ENCODE assay signal across 9 cellular contexts in the genomic region with DNA sequence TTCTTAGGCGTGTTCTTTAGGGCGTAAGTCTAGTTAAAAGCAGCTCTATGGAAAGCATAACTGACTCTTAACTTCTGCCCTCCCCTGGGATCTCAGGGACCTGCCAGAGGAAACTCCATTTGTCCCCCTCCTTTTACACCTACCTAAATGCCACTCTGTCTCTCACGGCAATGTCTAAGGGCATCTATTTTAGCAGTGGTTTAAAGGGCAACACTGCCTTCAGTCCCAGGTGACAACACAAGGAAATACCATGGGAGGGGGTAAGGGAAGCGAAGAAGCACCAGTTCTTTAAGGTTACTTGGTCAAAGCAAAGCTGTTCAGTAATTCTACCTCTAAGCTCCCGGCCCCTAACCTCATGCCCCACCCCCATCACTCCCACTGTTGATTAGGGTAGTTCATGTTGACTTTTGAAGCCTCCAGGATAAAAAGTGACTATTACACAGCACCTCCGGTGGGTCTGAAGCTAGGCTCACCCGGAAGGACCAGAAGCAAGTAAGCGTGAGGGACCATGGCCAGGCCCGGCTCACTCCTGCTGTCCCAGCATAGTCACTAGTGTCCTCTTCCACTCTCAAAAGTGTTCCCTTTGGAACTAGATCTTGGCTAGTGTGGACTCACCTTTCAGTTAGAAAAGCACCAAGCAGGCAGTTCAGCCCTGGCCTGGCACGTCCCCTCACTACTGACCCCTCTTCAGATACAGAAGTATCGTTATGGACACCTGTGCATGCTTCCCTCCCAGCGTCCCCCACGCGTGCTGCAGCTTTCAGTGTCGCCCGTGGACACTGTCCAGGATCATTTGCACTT. TPM values are rescaled to one million over a fixed set of nuclear protein-coding genes. Genes with fewer than 3 reads are reported as not detected.
A peak's percentile ranks its signal among the peaks of the same experiment; 100 is the strongest.
DNase-seq lines count a peak whose midpoint lies in the region; ATAC-seq and TF ChIP-seq lines count a peak whose summit lies in the region.
"Had no signal": no experiment of that assay in that cellular context is flagged by ENCODE, and none has a peak within 500 bp of the region (broad histone marks: within the 10 kb centered on the region; RNA-seq: fewer than 3 reads in every experiment).

No MANE protein-coding gene starts in this region.

- ATAC-seq in HG02610 (IDR thresholded peaks at IDR 0.05; ENCODE audit: unreplicated experiment) (peak; percentile 33), GM19351 (IDR thresholded peaks at IDR 0.05; ENCODE audit: unreplicated experiment) (no peak), GM21360 (IDR thresholded peaks at IDR 0.05; ENCODE audit: unreplicated experiment) (no peak), HG02938 (IDR thresholded peaks at IDR 0.05; ENCODE audit: unreplicated experiment) (no peak)
- ATAC-seq in central memory CD8-positive, alpha-beta T cell (replicated peaks; ENCODE audit: extremely low read depth, poor library complexity, severe bottlenecking): no peak
- ATAC-seq in naive thymus-derived CD8-positive, alpha-beta T cell: peak in 1 of 2 donors; percentile 7

- POLR2A ChIA-PET in naive thymus-derived CD8-positive, alpha-beta T cell (lab: Charles Lee): interaction anchor here (0.6 to 4.7 kb wide), 14 partner anchors 9 to 105 kb away, joined by 3 to 28 read pairs (median 8); no protein-coding TSS in a partner anchor

- H3K27me3 Mint-ChIP-seq in central memory CD8-positive, alpha-beta T cell: no peaks in the 10 kb centered on the region
- H3K27me3 Mint-ChIP-seq in naive thymus-derived CD8-positive, alpha-beta T cell: no peaks in the 10 kb centered on the region

- H3K36me3 Mint-ChIP-seq in central memory CD8-positive, alpha-beta T cell (ENCODE audit: insufficient read depth): peaks cover 38% of the 10 kb centered on the region
- peaks cover 0 to 26% (median 4%) of the 10 kb centered on the region in 3 donors for H3K36me3 Mint-ChIP-seq in naive thymus-derived CD8-positive, alpha-beta T cell

- peak overlapping the region; percentile 85 for H3K4me3 Mint-ChIP-seq in central memory CD8-positive, alpha-beta T cell
- peak overlapping the region; percentile 87 to 97 (median 93) for H3K4me3 Mint-ChIP-seq in naive thymus-derived CD8-positive, alpha-beta T cell

- H3K27ac Mint-ChIP-seq in central memory CD8-positive, alpha-beta T cell (ENCODE audit: low read depth): peak overlapping the region; percentile 93
- H3K27ac Mint-ChIP-seq in naive thymus-derived CD8-positive, alpha-beta T cell: peak overlapping the region; percentile 86 to 96 (median 94)

- H3K27ac ChIP-seq in C4-2B: peak overlapping the region; percentile 50

- peaks cover 81% of the 10 kb centered on the region for H3K4me1 Mint-ChIP-seq in central memory CD8-positive, alpha-beta T cell
- peaks cover 58 to 92% (median 88%) of the 10 kb centered on the region in 4 donors for H3K4me1 Mint-ChIP-seq in naive thymus-derived CD8-positive, alpha-beta T cell

- no peaks in the 10 kb centered on the region for H3K9me3 Mint-ChIP-seq in central memory CD8-positive, alpha-beta T cell
- no peaks in the 10 kb centered on the region for H3K9me3 Mint-ChIP-seq in naive thymus-derived CD8-positive, alpha-beta T cell

- TF ChIP-seq CTCF in C4-2B (conservative IDR thresholded peaks at IDR 0.05): no peak

- no peak for DNase-seq in central memory CD8-positive, alpha-beta T cell (ENCODE audit: low spot score in 2 of 2)
- DNase-seq in naive thymus-derived CD8-positive, alpha-beta T cell: no peak
- no peak for DNase-seq in NOMO-1 (lab: John Stamatoyannopoulos, UW; ENCODE audit: unreplicated experiment in 2 of 2)
- DNase-seq: hippocampal formation had no signal

RNA-seq across cellular contexts. Expression of gene CYTH1, which starts 47.0 kb away (rescaled TPM):
- total RNA-seq in naive thymus-derived CD8-positive, alpha-beta T cell: 100 to 1,000 TPM; 415 to 423 TPM
- 100 to 1,000 TPM; 220 to 320 (median 243) TPM for polyA plus RNA-seq in naive thymus-derived CD8-positive, alpha-beta T cell
